9 cellular contexts compared by ENCODE assay signal in the genomic region with DNA sequence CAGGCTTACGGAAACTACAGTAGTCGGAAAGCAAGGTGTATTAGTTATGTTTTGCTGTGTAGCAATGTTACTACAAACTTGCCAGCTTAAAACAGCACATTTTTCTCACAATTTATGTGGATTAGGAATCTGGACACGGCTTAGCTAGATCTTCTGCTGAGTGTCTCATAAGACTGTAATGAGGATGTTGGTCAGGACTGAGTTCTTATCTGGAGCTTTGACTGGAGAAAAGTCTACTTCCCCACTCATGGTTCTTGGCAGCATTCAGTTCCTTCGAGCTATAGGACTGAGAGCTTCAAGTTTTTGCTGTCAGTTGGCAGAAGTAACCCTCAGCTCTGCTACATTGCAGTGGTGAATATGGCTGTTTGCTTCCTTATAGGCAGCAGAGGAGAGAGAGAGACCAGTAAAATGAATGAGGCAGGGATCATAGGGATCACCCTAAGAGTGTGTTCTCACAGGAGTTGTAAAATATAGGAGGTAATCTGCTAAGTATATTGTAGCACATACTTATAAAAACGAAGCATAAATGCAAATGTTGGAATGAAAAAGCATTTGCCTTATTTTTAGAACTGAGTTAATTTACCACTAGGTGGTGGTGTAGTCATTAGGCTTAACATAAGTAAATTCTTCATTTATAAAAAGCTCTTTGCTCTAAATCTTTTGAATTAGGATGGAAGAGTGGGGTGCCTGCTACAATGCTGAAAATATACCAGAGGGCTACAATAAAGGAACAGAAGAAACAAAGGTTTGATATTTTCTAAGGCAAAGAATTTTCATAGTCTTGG. TPM values are rescaled to one million over a fixed set of nuclear protein-coding genes. Genes with fewer than 3 reads are reported as not detected.
DNase-seq lines count a peak whose midpoint lies in the region; ATAC-seq and TF ChIP-seq lines count a peak whose summit lies in the region.
"Had no signal": no experiment of that assay in that cellular context is flagged by ENCODE, and none has a peak within 500 bp of the region (broad histone marks: within the 10 kb centered on the region; RNA-seq: fewer than 3 reads in every experiment).

No MANE protein-coding gene starts in this region.

- peaks cover 0 to 43% (median 12%) of the 10 kb centered on the region in 45 donors for H3K27me3 ChIP-seq in dorsolateral prefrontal cortex

- ATAC-seq in HG02798 (IDR thresholded peaks at IDR 0.05; ENCODE audit: poor library complexity, unreplicated experiment), result no peak

- H3K27me3 Mint-ChIP-seq in progenitor cell of endocrine pancreas, result no peaks in the 10 kb centered on the region

- no peak overlapping the region for H3K4me3 Mint-ChIP-seq in progenitor cell of endocrine pancreas (ENCODE audit: low read depth)

- H3K27ac Mint-ChIP-seq in progenitor cell of endocrine pancreas, result no peak overlapping the region

- TF ChIP-seq CTCF in dorsolateral prefrontal cortex (IDR thresholded peaks at IDR 0.05 in 54 of 56, conservative IDR thresholded peaks at IDR 0.05 in 2 of 56; ENCODE audit: low read depth in 1 of 56, partially characterized antibody in 56 of 56), result peak in 52 of 56 donors; percentile 15 to 62 (median 45)
- peak; percentile 50 for TF ChIP-seq CTCF in progenitor cell of endocrine pancreas (IDR thresholded peaks at IDR 0.05; ENCODE audit: unreplicated experiment)

- DNase-seq in NCI-H1694 (lab: John Stamatoyannopoulos, UW), result peak; percentile 8
- no peak for DNase-seq in NCI-H1694 treated with DMSO at 0.1 percent for 48 hours (lab: John Stamatoyannopoulos, UW)
- peak; percentile 0 for DNase-seq in NCI-H2171 (lab: John Stamatoyannopoulos, UW)
- no peak for DNase-seq in dorsolateral prefrontal cortex
- no peak for DNase-seq in progenitor cell of endocrine pancreas (ENCODE audit: low spot score, unreplicated experiment)
- DNase-seq in activated CD4-positive, alpha-beta T cell treated with anti-CD3 and anti-CD28 coated beads for 48 hours, result no peak
- DNase-seq in NCI-H345 treated with DMSO at 0.1 percent for 48 hours (lab: John Stamatoyannopoulos, UW; ENCODE audit: unreplicated experiment), result no peak

- H3K9me3 Mint-ChIP-seq in progenitor cell of endocrine pancreas (ENCODE audit: low read depth), result no peaks in the 10 kb centered on the region

- H3K27ac ChIP-seq in dorsolateral prefrontal cortex, result no peak overlapping the region
- H3K27ac ChIP-seq: BLaER1 treated with 17β-estradiol and CSF1 and Interleukin-3, amounts not matched to agents 10 nM and 100 nM had no signal

- H3K4me1 Mint-ChIP-seq in progenitor cell of endocrine pancreas (ENCODE audit: low read depth), result no peaks in the 10 kb centered on the region

- intact Hi-C loops in dorsolateral prefrontal cortex (cut with DNase I), result no loop called here

- H3K4me3 ChIP-seq in dorsolateral prefrontal cortex, result no peak overlapping the region
- H3K4me3 ChIP-seq: BLaER1 treated with 17β-estradiol and CSF1 and Interleukin-3, amounts not matched to agents 10 nM and 100 nM had no signal

- peaks cover 6% of the 10 kb centered on the region for H3K36me3 Mint-ChIP-seq in progenitor cell of endocrine pancreas (ENCODE audit: insufficient read depth)

RNA-seq across cellular contexts. Expression of gene ALG13, which starts 38.6 kb away (rescaled TPM):
- total RNA-seq in dorsolateral prefrontal cortex, result 10 to 100 TPM; 39.1 to 78.4 (median 55.9) TPM
- 84.7 and 90.3 TPM in 2 replicates for total RNA-seq in progenitor cell of endocrine pancreas

Comparison
In these comparisons a context has a peak if more than half of its experiments do, and no peak if none do; other contexts are left out.
1. DNase-seq: peak in NCI-H1694 (single experiment) and NCI-H2171 (single experiment); none in NCI-H1694 treated with DMSO at 0.1 percent for 48 hours (single experiment), dorsolateral prefrontal cortex (0 of 10), progenitor cell of endocrine pancreas (single experiment), activated CD4-positive, alpha-beta T cell treated with anti-CD3 and anti-CD28 coated beads for 48 hours (single experiment) and NCI-H345 treated with DMSO at 0.1 percent for 48 hours (single experiment).